Comparison of ENCODE assay signal across 8 cellular contexts in the genomic region with DNA sequence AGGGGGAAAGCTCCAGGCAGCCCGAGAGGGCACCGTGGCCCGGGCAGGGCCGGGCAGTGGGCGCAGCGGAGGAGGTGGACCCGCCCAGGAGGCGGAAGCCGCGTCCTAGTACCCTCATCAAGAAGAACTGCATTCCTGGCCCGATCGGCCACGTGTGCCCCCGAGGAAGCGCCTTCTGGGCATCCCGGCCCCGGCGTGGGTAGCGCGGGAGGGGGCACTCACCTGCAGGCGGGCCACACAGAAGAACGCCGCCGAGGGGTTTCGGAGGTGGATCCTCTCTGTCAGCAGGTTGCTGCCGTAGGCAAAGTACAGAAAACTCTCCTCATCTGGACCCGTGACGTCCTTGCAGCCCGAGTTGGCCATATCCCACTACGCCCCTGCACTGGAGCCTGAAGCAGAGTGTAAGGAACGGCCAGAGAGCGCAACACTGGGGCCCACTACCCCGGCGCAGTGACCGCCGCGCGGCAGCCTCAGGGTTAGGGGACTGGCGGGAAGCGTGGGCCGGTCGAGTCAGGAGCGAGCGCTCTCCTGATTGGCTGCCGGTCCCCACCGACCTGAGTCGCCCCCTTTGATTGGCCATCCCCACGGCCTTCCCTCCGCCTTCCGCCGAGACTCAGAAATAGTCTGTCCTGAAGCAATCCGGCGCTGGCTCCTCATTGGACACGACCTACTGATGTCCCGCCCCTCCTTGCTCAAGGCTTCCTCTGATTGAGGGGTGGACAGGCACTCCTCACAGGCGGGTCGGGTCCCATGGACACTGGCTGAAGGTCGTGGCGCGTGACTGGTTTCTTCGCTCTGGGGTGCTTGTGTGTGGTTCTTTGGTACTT. TPM values are rescaled to one million over a fixed set of nuclear protein-coding genes. Genes with fewer than 3 reads are reported as not detected.
DNase-seq lines count a peak whose midpoint lies in the region; ATAC-seq and TF ChIP-seq lines count a peak whose summit lies in the region.

A gene with protein sequence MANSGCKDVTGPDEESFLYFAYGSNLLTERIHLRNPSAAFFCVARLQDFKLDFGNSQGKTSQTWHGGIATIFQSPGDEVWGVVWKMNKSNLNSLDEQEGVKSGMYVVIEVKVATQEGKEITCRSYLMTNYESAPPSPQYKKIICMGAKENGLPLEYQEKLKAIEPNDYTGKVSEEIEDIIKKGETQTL (minus strand): TSS at position 483 of the 827 bp plus-strand sequence. CDS start 120 bp downstream, at position 363.

- H3K36me3 ChIP-seq in mucosa of stomach (ENCODE audit: control insufficient read depth, insufficient read depth, low read length): no peaks in the 10 kb centered on the region

- H3K4me3 Mint-ChIP-seq in activated T-cell treated with anti-CD3 and anti-CD28 coated beads, Interleukin-2, amount 50 U/mL, for 24 hours: peak within 1 kb of the TSS; percentile 83

- in situ Hi-C loops in KBM-7 (cut with MboI; ENCODE audit: low pct_unique_long_range_greater_than_20kb, low sequenced_read_pairs): no loop called here

- H3K4me3 ChIP-seq in mucosa of stomach (ENCODE audit: low read length): peak within 1 kb of the TSS; percentile 33

- peak within 1 kb of the TSS; percentile 56 for H3K9ac ChIP-seq in mucosa of stomach (ENCODE audit: low read length)

- peaks cover 51% of the 10 kb centered on the region for H3K36me3 Mint-ChIP-seq in activated T-cell treated with anti-CD3 and anti-CD28 coated beads, Interleukin-2, amount 50 U/mL, for 24 hours (ENCODE audit: low read depth)

- peak; percentile 98 for ATAC-seq in GM21717 (IDR thresholded peaks at IDR 0.05; ENCODE audit: unreplicated experiment)

- peak; percentile 91 for TF ChIP-seq POLR2A in erythroblast (IDR thresholded peaks at IDR 0.05; ENCODE audit: low read length)

- H3K4me1 Mint-ChIP-seq in activated T-cell treated with anti-CD3 and anti-CD28 coated beads, Interleukin-2, amount 50 U/mL, for 24 hours (ENCODE audit: low read depth): peaks cover 46% of the 10 kb centered on the region

- H3K27ac Mint-ChIP-seq in activated T-cell treated with anti-CD3 and anti-CD28 coated beads, Interleukin-2, amount 50 U/mL, for 24 hours: peak within 1 kb of the TSS; percentile 97

- H3K4me1 ChIP-seq in mucosa of stomach (ENCODE audit: control insufficient read depth, insufficient read depth, low read length): peaks cover 19% of the 10 kb centered on the region

- H3K27me3 ChIP-seq in mucosa of stomach (ENCODE audit: control insufficient read depth, insufficient read depth, low read length): no peaks in the 10 kb centered on the region

- DNase-seq in DMS53 (lab: John Stamatoyannopoulos, UW) (peak; percentile 100), KBM-7 (peak; percentile 99), erythroblast (lab: John Stamatoyannopoulos, UW) (peak; percentile 99)
- peak; percentile 97 for DNase-seq in activated T-cell treated with anti-CD3 and anti-CD28 coated beads, Interleukin-2, amount 50 U/mL, for 24 hours
- peak; percentile 92 to 95 for DNase-seq in stimulated activated CD8-positive, alpha-beta memory T cell treated with anti-CD3 and anti-CD28 coated beads, Interleukin-7, amount 100 ng/mL, for 1 hour (ENCODE audit: low read depth in 2 of 2)

- no peaks in the 10 kb centered on the region for H3K9me3 ChIP-seq in mucosa of stomach (ENCODE audit: control insufficient read depth, low read length)

- no peaks in the 10 kb centered on the region for H3K27me3 Mint-ChIP-seq in activated T-cell treated with anti-CD3 and anti-CD28 coated beads, Interleukin-2, amount 50 U/mL, for 24 hours

- H3K9me3 Mint-ChIP-seq in activated T-cell treated with anti-CD3 and anti-CD28 coated beads, Interleukin-2, amount 50 U/mL, for 24 hours: peaks cover 3% of the 10 kb centered on the region

TF ChIP-seq in PFSK-1, 5 proteins besides CTCF, POLR2A, EP300 and RAD21:
- TF ChIP-seq POLR2AphosphoS5 (IDR thresholded peaks at IDR 0.05; ENCODE audit: low read depth, low read length) (peak; percentile 95), SIN3A (IDR thresholded peaks at IDR 0.05; ENCODE audit: borderline replicate concordance, insufficient read depth, low read length) (no peak), FOXP2 (optimal IDR thresholded peaks at IDR 0.05; ENCODE audit: borderline replicate concordance, extremely low read depth, extremely low read length, insufficient read depth) (peak; percentile 21), TAF1 (IDR thresholded peaks at IDR 0.05; ENCODE audit: borderline replicate concordance, insufficient read depth, low read length) (peak; percentile 73; the same call in 1 of the 2 replicates)
- TF ChIP-seq, protein P1, sequence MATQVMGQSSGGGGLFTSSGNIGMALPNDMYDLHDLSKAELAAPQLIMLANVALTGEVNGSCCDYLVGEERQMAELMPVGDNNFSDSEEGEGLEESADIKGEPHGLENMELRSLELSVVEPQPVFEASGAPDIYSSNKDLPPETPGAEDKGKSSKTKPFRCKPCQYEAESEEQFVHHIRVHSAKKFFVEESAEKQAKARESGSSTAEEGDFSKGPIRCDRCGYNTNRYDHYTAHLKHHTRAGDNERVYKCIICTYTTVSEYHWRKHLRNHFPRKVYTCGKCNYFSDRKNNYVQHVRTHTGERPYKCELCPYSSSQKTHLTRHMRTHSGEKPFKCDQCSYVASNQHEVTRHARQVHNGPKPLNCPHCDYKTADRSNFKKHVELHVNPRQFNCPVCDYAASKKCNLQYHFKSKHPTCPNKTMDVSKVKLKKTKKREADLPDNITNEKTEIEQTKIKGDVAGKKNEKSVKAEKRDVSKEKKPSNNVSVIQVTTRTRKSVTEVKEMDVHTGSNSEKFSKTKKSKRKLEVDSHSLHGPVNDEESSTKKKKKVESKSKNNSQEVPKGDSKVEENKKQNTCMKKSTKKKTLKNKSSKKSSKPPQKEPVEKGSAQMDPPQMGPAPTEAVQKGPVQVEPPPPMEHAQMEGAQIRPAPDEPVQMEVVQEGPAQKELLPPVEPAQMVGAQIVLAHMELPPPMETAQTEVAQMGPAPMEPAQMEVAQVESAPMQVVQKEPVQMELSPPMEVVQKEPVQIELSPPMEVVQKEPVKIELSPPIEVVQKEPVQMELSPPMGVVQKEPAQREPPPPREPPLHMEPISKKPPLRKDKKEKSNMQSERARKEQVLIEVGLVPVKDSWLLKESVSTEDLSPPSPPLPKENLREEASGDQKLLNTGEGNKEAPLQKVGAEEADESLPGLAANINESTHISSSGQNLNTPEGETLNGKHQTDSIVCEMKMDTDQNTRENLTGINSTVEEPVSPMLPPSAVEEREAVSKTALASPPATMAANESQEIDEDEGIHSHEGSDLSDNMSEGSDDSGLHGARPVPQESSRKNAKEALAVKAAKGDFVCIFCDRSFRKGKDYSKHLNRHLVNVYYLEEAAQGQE (IDR thresholded peaks at IDR 0.05; ENCODE audit: insufficient read depth in 1 of 2, low read depth in 2 of 2, low read length in 2 of 2): peak in 1 of 2 experiments; percentile 25; a peak in 1 of 4 replicates

RNA-seq across cellular contexts. Expression of the gene that starts here (rescaled TPM):
- polyA plus RNA-seq in PFSK-1 (2012; ENCODE audit: insufficient read length, low read depth): 45.3 TPM

Comparison
In these comparisons a context has a peak if more than half of its experiments do, and no peak if none do; other contexts are left out.
1. Peak in every context shown above with its lines: DNase-seq, ATAC-seq and H3K4me3 ChIP-seq.